In the genomic region with DNA sequence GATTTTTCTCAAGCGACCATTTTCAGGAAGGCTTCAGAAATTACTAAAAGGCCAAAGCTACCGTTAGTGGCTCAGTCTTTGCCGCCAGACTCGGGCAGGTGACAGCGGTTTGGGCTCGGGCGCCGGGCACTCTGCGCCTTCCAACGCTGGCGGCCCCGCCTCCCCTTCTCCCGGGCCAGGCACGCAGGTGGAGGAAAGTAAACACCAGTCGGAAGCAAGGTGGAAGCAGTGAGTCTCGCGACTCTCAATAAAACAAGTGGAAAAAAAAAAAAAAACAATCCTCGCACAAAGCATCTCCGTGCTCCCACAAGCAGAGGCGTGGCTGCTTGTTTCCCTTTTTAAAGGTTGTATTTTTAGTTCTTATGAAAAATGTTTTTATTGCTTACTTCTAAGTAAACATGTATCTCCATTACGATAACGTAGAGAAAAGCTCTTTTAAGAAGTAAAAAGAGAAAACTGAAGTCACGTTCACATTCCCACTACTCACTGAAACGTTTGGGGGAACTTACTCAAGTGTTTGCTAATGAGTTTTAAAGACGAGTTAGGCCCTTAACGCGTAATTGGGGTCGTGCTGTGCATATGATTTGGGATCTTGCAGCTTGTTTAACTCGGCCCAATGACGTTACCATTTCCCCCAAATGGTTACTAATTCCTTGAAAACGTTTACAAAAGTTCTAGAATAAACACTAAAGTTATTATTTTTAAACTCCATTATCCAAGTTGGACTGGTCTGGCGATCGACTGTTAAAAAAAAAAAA, we compare ENCODE assay signal across 8 cellular contexts. TPM values are rescaled to one million over a fixed set of nuclear protein-coding genes. Genes with fewer than 3 reads are reported as not detected.
DNase-seq lines count a peak whose midpoint lies in the region; ATAC-seq, FAIRE-seq and TF ChIP-seq lines count a peak whose summit lies in the region.

No MANE protein-coding gene starts in this region.

- peaks cover 38% of the 10 kb centered on the region for H3K4me1 ChIP-seq in CD4-positive, CD25-positive, alpha-beta regulatory T cell (ENCODE audit: control insufficient read depth, insufficient read depth, low read length, poor library complexity, severe bottlenecking)
- H3K4me1 ChIP-seq in iPS-20b (ENCODE audit: insufficient read depth, low read length) (peaks cover 35% of the 10 kb centered on the region), small intestine (ENCODE audit: control insufficient read depth in 2 of 2, insufficient read depth in 1 of 2, low read depth in 1 of 2, low read length in 1 of 2) (peaks cover 0 to 2% of the 10 kb centered on the region in 2 donors)

- H3K9me3 ChIP-seq in CD4-positive, CD25-positive, alpha-beta regulatory T cell (ENCODE audit: control insufficient read depth in 2 of 2, low read length in 2 of 2), result no peaks in the 10 kb centered on the region
- no peaks in the 10 kb centered on the region for H3K9me3 ChIP-seq in iPS-20b (ENCODE audit: insufficient read depth, low read depth, low read length)
- no peaks in the 10 kb centered on the region for H3K9me3 ChIP-seq in small intestine (ENCODE audit: control insufficient read depth, low read depth)

- WGBS in small intestine, 3 donors, result 0 to 1% (median 0%) methylated on average over 33 of the region's 33 CpGs

- peak overlapping the region; percentile 45 to 87 (median 76) for H3K27ac Mint-ChIP-seq in CD4-positive, CD25-positive, alpha-beta regulatory T cell

- TF ChIP-seq CTCF in astrocyte of the spinal cord (IDR thresholded peaks at IDR 0.05; ENCODE audit: low read depth, low read length), result no peak

- FAIRE-seq in small intestine (lab: Jason Lieb, UNC), result no peak

- peaks cover 17% of the 10 kb centered on the region for H3K27me3 Mint-ChIP-seq in CD4-positive, CD25-positive, alpha-beta regulatory T cell

- H3K36me3 Mint-ChIP-seq in CD4-positive, CD25-positive, alpha-beta regulatory T cell, result no peaks in the 10 kb centered on the region

- peak in 2 of 3 donors; percentile 10 to 60 for DNase-seq in CD4-positive, CD25-positive, alpha-beta regulatory T cell
- DNase-seq in HT1080 (ENCODE audit: low read depth) (peak; percentile 29), RKO (ENCODE audit: low spot score) (peak; percentile 52), astrocyte of the spinal cord (ENCODE audit: low read depth, low spot score) (peak; percentile 52), small intestine (peak; percentile 67)

- H3K9me3 Mint-ChIP-seq in CD4-positive, CD25-positive, alpha-beta regulatory T cell, result no peaks in the 10 kb centered on the region

- in situ Hi-C loops in astrocyte of the spinal cord (cut with HindIII; ENCODE audit: low sequenced_read_pairs), result no loop called here

- H3K27me3 ChIP-seq in CD4-positive, CD25-positive, alpha-beta regulatory T cell (ENCODE audit: control insufficient read depth, insufficient read depth, low read length), result no peaks in the 10 kb centered on the region
- no peaks in the 10 kb centered on the region for H3K27me3 ChIP-seq in iPS-20b (ENCODE audit: insufficient read depth, low read length)
- no peaks in the 10 kb centered on the region for H3K27me3 ChIP-seq in small intestine (ENCODE audit: control insufficient read depth in 2 of 2, insufficient read depth in 2 of 2, low read length in 2 of 2)

- no peak overlapping the region for H3K27ac ChIP-seq in CD4-positive, CD25-positive, alpha-beta regulatory T cell (ENCODE audit: insufficient read depth, low read length, poor library complexity, severe bottlenecking)
- H3K27ac ChIP-seq in iPS-20b (ENCODE audit: low read length) (no peak overlapping the region), small intestine (ENCODE audit: low read depth in 1 of 2, low read length in 1 of 2) (peak overlapping the region in 1 of 2 donors; percentile 85)

- ATAC-seq in CD4-positive, CD25-positive, alpha-beta regulatory T cell (ENCODE audit: low read depth in 2 of 2), result no peak
- ATAC-seq in HG03039 (IDR thresholded peaks at IDR 0.05; ENCODE audit: unreplicated experiment), result no peak
- no peak for ATAC-seq in GM21737 (IDR thresholded peaks at IDR 0.05; ENCODE audit: unreplicated experiment)

- peak overlapping the region; percentile 86 for H3K4me3 ChIP-seq in CD4-positive, CD25-positive, alpha-beta regulatory T cell (ENCODE audit: low read depth, low read length)
- H3K4me3 ChIP-seq in astrocyte of the spinal cord (ENCODE audit: low read depth, low read length), result peak overlapping the region; percentile 67
- H3K4me3 ChIP-seq in iPS-20b (ENCODE audit: low read length), result peak overlapping the region; percentile 87
- H3K4me3 ChIP-seq in small intestine (ENCODE audit: low read depth in 1 of 2, low read length in 2 of 2), result peak overlapping the region; percentile 47 to 67

- H3K4me3 Mint-ChIP-seq in CD4-positive, CD25-positive, alpha-beta regulatory T cell, result peak overlapping the region; percentile 81 to 95 (median 90)

- H3K4me1 Mint-ChIP-seq in CD4-positive, CD25-positive, alpha-beta regulatory T cell, result peaks cover 9 to 66% (median 43%) of the 10 kb centered on the region in 4 donors

- no peaks in the 10 kb centered on the region for H3K36me3 ChIP-seq in CD4-positive, CD25-positive, alpha-beta regulatory T cell (ENCODE audit: control insufficient read depth, insufficient read depth, low read length)
- peaks cover 16% of the 10 kb centered on the region for H3K36me3 ChIP-seq in iPS-20b (ENCODE audit: insufficient read depth, low read depth, low read length)
- H3K36me3 ChIP-seq in small intestine (ENCODE audit: control insufficient read depth in 2 of 2, insufficient read depth in 2 of 2, low read length in 2 of 2), result no peaks in the 10 kb centered on the region

- peak overlapping the region; percentile 82 for H3K9ac ChIP-seq in iPS-20b (ENCODE audit: low read depth, low read length)

RNA-seq across cellular contexts. Expression of a gene that starts 0.9 kb away (rescaled TPM):
- 8.3 TPM for total RNA-seq in CD4-positive, CD25-positive, alpha-beta regulatory T cell
- polyA plus RNA-seq in CD4-positive, CD25-positive, alpha-beta regulatory T cell, result 10 to 100 TPM; 14.2 to 33.1 (median 24.1) TPM
- total RNA-seq in HT1080 (2014; rRNA removed; shearing (Covaris generic)), result 69.7 and 77.8 TPM in 2 replicates
- polyA plus RNA-seq in HT1080 (2015; cell fraction: cytosol; rRNA removed), result 51.1 and 52.7 TPM in 2 replicates
- 36.0 and 40.3 TPM in 2 replicates for polyA plus RNA-seq in HT1080 (2015; cell fraction: nucleus; rRNA removed)
- polyA plus RNA-seq in small intestine, result 10 to 100 TPM in 1 of 3 donors, 1 to 10 TPM in 2; 2.7 to 20.6 (median 4.9) TPM
